Comparison of ENCODE assay signal across 19 cellular contexts in genomic region chr6:41549673-41550072, GRCh38. TPM values are rescaled to one million over a fixed set of nuclear protein-coding genes. Genes with fewer than 3 reads are reported as not detected.
DNase-seq lines count a peak whose midpoint lies in the region; ATAC-seq and TF ChIP-seq lines count a peak whose summit lies in the region.
"Had no signal": no experiment of that assay in that cellular context is flagged by ENCODE, and none has a peak within 500 bp of the region (broad histone marks: within the 10 kb centered on the region; RNA-seq: fewer than 3 reads in every experiment).

No MANE protein-coding gene starts in this region.

- no peaks in the 10 kb centered on the region for H3K9me3 ChIP-seq in CD4-positive, alpha-beta memory T cell (ENCODE audit: control insufficient read depth in 1 of 2, low read length in 2 of 2)
- no peaks in the 10 kb centered on the region for H3K9me3 ChIP-seq in iPS-18a (ENCODE audit: control insufficient read depth, low read depth, low read length)
- H3K9me3 ChIP-seq in neural cell (ENCODE audit: low read length), result no peaks in the 10 kb centered on the region
- H3K9me3 ChIP-seq: left lung, MG63, thoracic aorta had no signal

- TF ChIP-seq CTCF in activated B cell treated with CpG ODN at 0.5 μM for 24 hours (IDR thresholded peaks at IDR 0.05), result no peak
- TF ChIP-seq CTCF in neural cell (IDR thresholded peaks at IDR 0.05; ENCODE audit: poor library complexity, severe bottlenecking), result no peak

- peak overlapping the region; percentile 76 for H3K4me2 ChIP-seq in neural cell (ENCODE audit: low read length)

- intact Hi-C loops in CD4-positive, alpha-beta memory T cell (cut with micrococcal nuclease), result loop anchor here (5.0 kb wide), 1 partner anchor 43 kb away; no protein-coding TSS in a partner anchor
- intact Hi-C loops in activated B cell treated with CpG ODN at 0.5 μM for 24 hours (cut with micrococcal nuclease), result loop anchor here (5.0 kb wide), 5 partner anchors 107 to 1633 kb away; partner anchors contain the start of genes CUL9, NFYA, OARD1 and TOMM6
- intact Hi-C loops in left colon (cut with DNase I, micrococcal nuclease), result no loop called here

- peaks cover 0 to 2% of the 10 kb centered on the region in 2 donors for H3K27me3 Mint-ChIP-seq in CD4-positive, alpha-beta memory T cell
- H3K27me3 Mint-ChIP-seq in activated B cell treated with CpG ODN at 0.5 μM for 24 hours, result no peaks in the 10 kb centered on the region
- H3K27me3 Mint-ChIP-seq: stimulated activated memory B cell treated with anti-CD40 and anti-IgM and Interleukin-4, amounts not matched to agents 10 μg/mL and 1 μg/mL and 100 μg/mL, for 72 hours had no signal

- peaks cover 0 to 3% (median 0%) of the 10 kb centered on the region in 8 donors for H3K9me3 Mint-ChIP-seq in CD4-positive, alpha-beta memory T cell
- H3K9me3 Mint-ChIP-seq in activated B cell treated with CpG ODN at 0.5 μM for 24 hours, result no peaks in the 10 kb centered on the region
- H3K9me3 Mint-ChIP-seq: activated naive CD8-positive, alpha-beta T cell treated with anti-CD3 and anti-CD28 coated beads for 36 hours; stimulated activated memory B cell treated with anti-CD40 and anti-IgM and Interleukin-4, amounts not matched to agents 10 μg/mL and 1 μg/mL and 100 μg/mL, for 72 hours had no signal

- peaks cover 77% of the 10 kb centered on the region for H3K79me2 ChIP-seq in neural cell (replicated peaks; ENCODE audit: insufficient read depth, low read length)

- H3K4me1 ChIP-seq in CD4-positive, alpha-beta memory T cell (ENCODE audit: insufficient read depth, low read length), result peaks cover 36% of the 10 kb centered on the region
- H3K4me1 ChIP-seq in iPS-18a (ENCODE audit: control insufficient read depth, low read depth, low read length), result peaks cover 69% of the 10 kb centered on the region

- no peaks in the 10 kb centered on the region for H3K36me3 ChIP-seq in CD4-positive, alpha-beta memory T cell (ENCODE audit: insufficient read depth, low read length)
- H3K36me3 ChIP-seq in iPS-18a (ENCODE audit: control insufficient read depth, low read depth, low read length) (no peaks in the 10 kb centered on the region), neural cell (ENCODE audit: insufficient read depth, low read length) (no peaks in the 10 kb centered on the region)
- H3K36me3 ChIP-seq: MG63, thoracic aorta had no signal

- no peak for DNase-seq in CD4-positive, alpha-beta memory T cell
- no peak for DNase-seq in activated B cell treated with CpG ODN at 0.5 μM for 24 hours
- DNase-seq in left colon, result no peak
- no peak for DNase-seq in SK-N-DZ (ENCODE audit: low spot score)
- DNase-seq in RPMI8226, result no peak
- no peak for DNase-seq in NCI-H2196 treated with DMSO at 0.1 percent for 48 hours (lab: John Stamatoyannopoulos, UW; ENCODE audit: unreplicated experiment)
- DNase-seq: activated CD8-positive, alpha-beta memory T cell treated with anti-CD3 and anti-CD28 coated beads, Interleukin-2, amount 10 ng/mL, durations not matched to agents 7 days and 5 days; activated naive CD8-positive, alpha-beta T cell treated with anti-CD3 and anti-CD28 coated beads for 36 hours; effector memory CD4-positive, alpha-beta T cell; left lung; MG63; NCI-H1417 treated with DMSO at 0.1 percent for 48 hours; NCI-H524 treated with DMSO at 0.1 percent for 48 hours had no signal

- no peak overlapping the region for H3K4me3 ChIP-seq in CD4-positive, alpha-beta memory T cell (ENCODE audit: low read length in 2 of 2)
- H3K4me3 ChIP-seq in iPS-18a (ENCODE audit: low read length) (peak overlapping the region; percentile 83), neural cell (ENCODE audit: low read length) (peak overlapping the region; percentile 93)
- H3K4me3 ChIP-seq: left lung, MG63, thoracic aorta had no signal

- peaks cover 47% of the 10 kb centered on the region for H4K20me1 ChIP-seq in neural cell (ENCODE audit: insufficient read depth)

- peaks cover 11 to 52% (median 34%) of the 10 kb centered on the region in 4 donors for H3K4me1 Mint-ChIP-seq in CD4-positive, alpha-beta memory T cell
- peaks cover 47% of the 10 kb centered on the region for H3K4me1 Mint-ChIP-seq in activated B cell treated with CpG ODN at 0.5 μM for 24 hours

- H3K9me2 ChIP-seq in neural cell (ENCODE audit: insufficient read depth, low read length), result no peaks in the 10 kb centered on the region

- H3K27ac ChIP-seq in CD4-positive, alpha-beta memory T cell (ENCODE audit: low read depth, low read length), result no peak overlapping the region
- H3K27ac ChIP-seq in iPS-18a (ENCODE audit: low read length), result no peak overlapping the region
- H3K27ac ChIP-seq in neural cell (ENCODE audit: low read length), result no peak overlapping the region
- H3K27ac ChIP-seq: left lung, RWPE1, thoracic aorta had no signal

- TF ChIP-seq RAD21 in neural cell (conservative IDR thresholded peaks at IDR 0.05), result no peak

- POLR2A ChIA-PET in CD4-positive, alpha-beta memory T cell (lab: Charles Lee; ENCODE audit: partially characterized antibody), result no interaction called here
- POLR2A ChIA-PET in activated B cell treated with CpG ODN at 0.5 μM for 24 hours (lab: Charles Lee), result no interaction called here

- H3F3A ChIP-seq in neural cell (ENCODE audit: insufficient read depth, low read length, poor library complexity, severe bottlenecking), result no peaks in the 10 kb centered on the region

- CTCF ChIA-PET in CD4-positive, alpha-beta memory T cell (lab: Charles Lee; ENCODE audit: partially characterized antibody), result no interaction called here
- CTCF ChIA-PET in activated B cell treated with CpG ODN at 0.5 μM for 24 hours (lab: Charles Lee), result interaction anchor here (1.4 kb wide), 1 partner anchor 86 kb away, joined by 4 read pairs; no protein-coding TSS in a partner anchor

- TF ChIP-seq EP300 in neural cell (conservative IDR thresholded peaks at IDR 0.05; ENCODE audit: poor library complexity, severe bottlenecking), result no peak

- H3K9ac ChIP-seq in iPS-18a (ENCODE audit: low read length) (no peak overlapping the region), neural cell (ENCODE audit: low read length) (peak overlapping the region; percentile 80)

- no peak for ATAC-seq in activated B cell treated with CpG ODN at 0.5 μM for 24 hours (ENCODE audit: low read depth)
- ATAC-seq in left colon, result no peak
- ATAC-seq: activated CD8-positive, alpha-beta memory T cell treated with anti-CD3 and anti-CD28 coated beads, Interleukin-2, amount 10 ng/mL, durations not matched to agents 7 days and 5 days; HCT116; left lung; stimulated activated memory B cell treated with anti-CD40 and anti-IgM and Interleukin-4, amounts not matched to agents 10 μg/mL and 1 μg/mL and 100 μg/mL, for 72 hours had no signal

- H3K27ac Mint-ChIP-seq in CD4-positive, alpha-beta memory T cell, result peak overlapping the region in 2 of 7 donors; percentile 59 to 61
- no peak overlapping the region for H3K27ac Mint-ChIP-seq in activated B cell treated with CpG ODN at 0.5 μM for 24 hours
- H3K27ac Mint-ChIP-seq: activated CD8-positive, alpha-beta memory T cell treated with anti-CD3 and anti-CD28 coated beads, Interleukin-2, amount 10 ng/mL, durations not matched to agents 7 days and 5 days; activated naive CD8-positive, alpha-beta T cell treated with anti-CD3 and anti-CD28 coated beads for 36 hours; stimulated activated memory B cell treated with anti-CD40 and anti-IgM and Interleukin-4, amounts not matched to agents 10 μg/mL and 1 μg/mL and 100 μg/mL, for 72 hours had no signal

- H3K4me3 Mint-ChIP-seq in CD4-positive, alpha-beta memory T cell, result peak overlapping the region in 6 of 8 donors; percentile 2 to 59 (median 34)
- peak overlapping the region; percentile 24 for H3K4me3 Mint-ChIP-seq in activated B cell treated with CpG ODN at 0.5 μM for 24 hours
- H3K4me3 Mint-ChIP-seq: activated CD8-positive, alpha-beta memory T cell treated with anti-CD3 and anti-CD28 coated beads, Interleukin-2, amount 10 ng/mL, durations not matched to agents 7 days and 5 days had no signal

- peaks cover 17% of the 10 kb centered on the region for H3K27me3 ChIP-seq in CD4-positive, alpha-beta memory T cell (ENCODE audit: insufficient read depth, low read length)
- H3K27me3 ChIP-seq in iPS-18a (ENCODE audit: control insufficient read depth, insufficient read depth, low read length), result peaks cover 85% of the 10 kb centered on the region
- H3K27me3 ChIP-seq in neural cell (ENCODE audit: insufficient read depth, low read depth, low read length), result peaks cover 13% of the 10 kb centered on the region
- H3K27me3 ChIP-seq: MG63 had no signal

- no peak overlapping the region for H2AFZ ChIP-seq in neural cell (ENCODE audit: low read depth, low read length)

- peaks cover 14 to 16% of the 10 kb centered on the region in 2 donors for H3K36me3 Mint-ChIP-seq in CD4-positive, alpha-beta memory T cell
- peaks cover 34% of the 10 kb centered on the region for H3K36me3 Mint-ChIP-seq in activated B cell treated with CpG ODN at 0.5 μM for 24 hours (ENCODE audit: low read depth)
- H3K36me3 Mint-ChIP-seq: activated CD8-positive, alpha-beta memory T cell treated with anti-CD3 and anti-CD28 coated beads, Interleukin-2, amount 10 ng/mL, durations not matched to agents 7 days and 5 days had no signal

RNA-seq across cellular contexts. Expression of gene FOXP4, which starts 3.5 kb away (rescaled TPM):
- total RNA-seq in CD4-positive, alpha-beta memory T cell, result 1 to 10 TPM; 7.4 to 7.8 TPM
- 1 to 10 TPM in 1 of 2 donors, under 1 TPM in 1; 0.08 to 1.6 TPM for polyA plus RNA-seq in CD4-positive, alpha-beta memory T cell
- total RNA-seq in activated B cell treated with CpG ODN at 0.5 μM for 24 hours (37.8 and 40.7 TPM in 2 replicates), left colon (10 to 100 TPM; 38.6 to 39.4 TPM)
- polyA plus RNA-seq in neural cell, result 7.1 and 9.7 TPM in 2 replicates
- 25.9 and 31.2 TPM in 2 replicates for polyA minus RNA-seq in neural cell
- polyA plus RNA-seq in SK-N-DZ (2014; cell fraction: cytosol; rRNA removed), result 5.3 and 8.4 TPM in 2 replicates
- 2.2 and 3.9 TPM in 2 replicates for polyA plus RNA-seq in SK-N-DZ (2014; cell fraction: nucleus; rRNA removed)

Comparison
In these comparisons a context has a peak if more than half of its experiments do, and no peak if none do; other contexts are left out.
1. H3K4me3 ChIP-seq: peak in iPS-18a (single experiment) and neural cell (single experiment); none in CD4-positive, alpha-beta memory T cell (0 of 2).
2. intact Hi-C loops: an anchor here in CD4-positive, alpha-beta memory T cell (5.0 kb wide) and activated B cell treated with CpG ODN at 0.5 μM for 24 hours (5.0 kb wide); none called in left colon.